Comparison of ENCODE assay signal across 9 cellular contexts in genomic region chr2:96265349-96265839, GRCh38. TPM values are rescaled to one million over a fixed set of nuclear protein-coding genes. Genes with fewer than 3 reads are reported as not detected.
DNase-seq lines count a peak whose midpoint lies in the region; ATAC-seq and TF ChIP-seq lines count a peak whose summit lies in the region.
"Had no signal": no experiment of that assay in that cellular context is flagged by ENCODE, and none has a peak within 500 bp of the region (broad histone marks: within the 10 kb centered on the region; RNA-seq: fewer than 3 reads in every experiment).

No MANE protein-coding gene starts in this region.

- H3K9me3 ChIP-seq in HUES6 (ENCODE audit: control insufficient read depth, insufficient read depth, low read depth, low read length) (no peaks in the 10 kb centered on the region), esophagus squamous epithelium (no peaks in the 10 kb centered on the region)

- DNase-seq in CD14-positive monocyte (ENCODE audit: low spot score) (peak; percentile 59), activated T-cell treated with anti-CD3 and anti-CD28 coated beads for 24 hours (ENCODE audit: low read depth) (peak; percentile 23), esophagus squamous epithelium (lab: John Stamatoyannopoulos, UW) (no peak), NCI-H1436 treated with DMSO at 0.1 percent for 48 hours (lab: John Stamatoyannopoulos, UW) (no peak)
- DNase-seq in natural killer cell treated with Interleukin-12 subunit alpha and Interleukin-12 subunit beta and Interleukin-15 and Interleukin-18, amount 100 ng/mL, for 72 hours (ENCODE audit: low spot score): peak; percentile 70

- intact Hi-C loops in CD14-positive monocyte (cut with micrococcal nuclease): loop anchor here (2.0 to 10.0 kb wide), 6 partner anchors 25 to 271 kb away; partner anchors contain the start of genes ANKRD36C (in 1 of the 2), DUSP2 (in 1 of the 2), SNRNP200 (in 1 of the 2) and STARD7 (in 1 of the 2)
- intact Hi-C loops in esophagus squamous epithelium (cut with DNase I): no loop called here

- ATAC-seq in GM21360 (IDR thresholded peaks at IDR 0.05; ENCODE audit: unreplicated experiment): peak; percentile 4
- peak; percentile 20 to 21 for ATAC-seq in natural killer cell treated with Interleukin-12 subunit alpha and Interleukin-12 subunit beta and Interleukin-15 and Interleukin-18, amount 100 ng/mL, for 72 hours
- no peak for ATAC-seq in HG03521 (IDR thresholded peaks at IDR 0.05; ENCODE audit: unreplicated experiment)

- peaks cover 37% of the 10 kb centered on the region for H3K36me3 ChIP-seq in HUES6 (ENCODE audit: control insufficient read depth, insufficient read depth, low read length)
- H3K36me3 ChIP-seq in esophagus squamous epithelium: peaks cover 4 to 54% (median 23%) of the 10 kb centered on the region in 3 donors

- H3K4me1 ChIP-seq in HUES6 (ENCODE audit: control insufficient read depth, insufficient read depth, low read length) (peaks cover 22% of the 10 kb centered on the region), esophagus squamous epithelium (peaks cover 26 to 63% (median 47%) of the 10 kb centered on the region in 3 donors)

- H3K9ac ChIP-seq in HUES6 (ENCODE audit: low read length): peak overlapping the region; percentile 84

- no peaks in the 10 kb centered on the region for H3K9me3 Mint-ChIP-seq in CD14-positive monocyte
- H3K9me3 Mint-ChIP-seq in natural killer cell treated with Interleukin-12 subunit alpha and Interleukin-12 subunit beta and Interleukin-15 and Interleukin-18, amount 100 ng/mL, for 72 hours: no peaks in the 10 kb centered on the region

- no peak for TF ChIP-seq POLR2A in esophagus squamous epithelium (IDR thresholded peaks at IDR 0.05)

- no peaks in the 10 kb centered on the region for H3K27me3 ChIP-seq in HUES6 (ENCODE audit: control insufficient read depth, insufficient read depth, low read length)
- no peaks in the 10 kb centered on the region for H3K27me3 ChIP-seq in esophagus squamous epithelium

- peaks cover 50% of the 10 kb centered on the region for H3K4me1 Mint-ChIP-seq in CD14-positive monocyte
- peaks cover 47 to 49% of the 10 kb centered on the region in 2 donors for H3K4me1 Mint-ChIP-seq in natural killer cell treated with Interleukin-12 subunit alpha and Interleukin-12 subunit beta and Interleukin-15 and Interleukin-18, amount 100 ng/mL, for 72 hours (ENCODE audit: low read depth in 2 of 2)

- 0 to 1% methylated on average over 1 to 26 of the region's 49 CpGs for WGBS in esophagus squamous epithelium, 2 donors

- peak overlapping the region; percentile 90 to 99 for H3K4me3 Mint-ChIP-seq in CD14-positive monocyte
- peak overlapping the region; percentile 98 for H3K4me3 Mint-ChIP-seq in natural killer cell treated with Interleukin-12 subunit alpha and Interleukin-12 subunit beta and Interleukin-15 and Interleukin-18, amount 100 ng/mL, for 72 hours

- TF ChIP-seq CTCF in CD14-positive monocyte (IDR thresholded peaks at IDR 0.05) (no peak), esophagus squamous epithelium (IDR thresholded peaks at IDR 0.05) (no peak)

- peaks cover 0 to 3% (median 0%) of the 10 kb centered on the region in 3 donors for H3K27me3 Mint-ChIP-seq in CD14-positive monocyte (ENCODE audit: low read depth in 3 of 3)
- no peaks in the 10 kb centered on the region for H3K27me3 Mint-ChIP-seq in natural killer cell treated with Interleukin-12 subunit alpha and Interleukin-12 subunit beta and Interleukin-15 and Interleukin-18, amount 100 ng/mL, for 72 hours

- H3K27ac Mint-ChIP-seq in CD14-positive monocyte: peak overlapping the region; percentile 85 to 98 (median 93)
- peak overlapping the region in 1 of 2 donors; percentile 88 for H3K27ac Mint-ChIP-seq in natural killer cell treated with Interleukin-12 subunit alpha and Interleukin-12 subunit beta and Interleukin-15 and Interleukin-18, amount 100 ng/mL, for 72 hours

- H3K27ac ChIP-seq in HUES6 (ENCODE audit: low read depth, low read length) (peak overlapping the region; percentile 56; the same call in 1 of the 2 replicates), esophagus squamous epithelium (peak overlapping the region; percentile 92 to 98 (median 98))

- H3K36me3 Mint-ChIP-seq in CD14-positive monocyte: peaks cover 60 to 75% of the 10 kb centered on the region in 2 donors
- H3K36me3 Mint-ChIP-seq in natural killer cell treated with Interleukin-12 subunit alpha and Interleukin-12 subunit beta and Interleukin-15 and Interleukin-18, amount 100 ng/mL, for 72 hours: peaks cover 25% of the 10 kb centered on the region

- peak overlapping the region; percentile 82 for H3K4me3 ChIP-seq in HUES6 (ENCODE audit: low read depth, low read length)
- peak overlapping the region; percentile 92 to 99 (median 96) for H3K4me3 ChIP-seq in esophagus squamous epithelium

RNA-seq across cellular contexts. Expression of gene TMEM127, which starts 0.4 kb away (rescaled TPM):
- polyA plus RNA-seq in CD14-positive monocyte: 100 to 1,000 TPM in 1 of 2 donors, 10 to 100 TPM in 1; 72.3 to 107 TPM
- 10 to 100 TPM; 26.0 to 45.9 (median 30.5) TPM for total RNA-seq in esophagus squamous epithelium
- 10 to 100 TPM; 41.4 to 49.4 TPM for total RNA-seq in natural killer cell treated with Interleukin-12 subunit alpha and Interleukin-12 subunit beta and Interleukin-15 and Interleukin-18, amount 100 ng/mL, for 72 hours

RNA-seq across cellular contexts. Expression of gene CIAO1, which starts 0.6 kb away (rescaled TPM):
- 10 to 100 TPM; 89.4 to 93.8 TPM for polyA plus RNA-seq in CD14-positive monocyte
- total RNA-seq in esophagus squamous epithelium: 100 to 1,000 TPM in 1 of 4 donors, 10 to 100 TPM in 3; 60.6 to 128 (median 80.1) TPM
- total RNA-seq in natural killer cell treated with Interleukin-12 subunit alpha and Interleukin-12 subunit beta and Interleukin-15 and Interleukin-18, amount 100 ng/mL, for 72 hours: 100 to 1,000 TPM in 1 of 2 donors, 10 to 100 TPM in 1; 98.0 to 108 TPM

RNA-seq across cellular contexts. Expression of gene SNRNP200, which starts 40.0 kb away (rescaled TPM):
- 10 to 100 TPM; 27.2 to 36.1 TPM for polyA plus RNA-seq in CD14-positive monocyte
- 10 to 100 TPM; 55.3 to 90.0 (median 68.6) TPM for total RNA-seq in esophagus squamous epithelium
- 100 to 1,000 TPM; 166 to 201 TPM for total RNA-seq in natural killer cell treated with Interleukin-12 subunit alpha and Interleukin-12 subunit beta and Interleukin-15 and Interleukin-18, amount 100 ng/mL, for 72 hours

RNA-seq across cellular contexts. Expression of gene STARD7, which starts 56.8 kb away (rescaled TPM):
- 100 to 1,000 TPM; 172 to 179 TPM for polyA plus RNA-seq in CD14-positive monocyte
- total RNA-seq in esophagus squamous epithelium: 100 to 1,000 TPM in 3 of 4 donors, 10 to 100 TPM in 1; 84.2 to 137 (median 111) TPM
- total RNA-seq in natural killer cell treated with Interleukin-12 subunit alpha and Interleukin-12 subunit beta and Interleukin-15 and Interleukin-18, amount 100 ng/mL, for 72 hours: 100 to 1,000 TPM; 153 to 206 TPM

RNA-seq across cellular contexts. Expression of gene ITPRIPL1, which starts 59.7 kb away (rescaled TPM):
- polyA plus RNA-seq in CD14-positive monocyte: under 1 TPM; 0.18 to 0.50 TPM
- 1 to 10 TPM; 1.8 to 4.1 (median 2.5) TPM for total RNA-seq in esophagus squamous epithelium
- 10 to 100 TPM; 48.2 to 62.2 TPM for total RNA-seq in natural killer cell treated with Interleukin-12 subunit alpha and Interleukin-12 subunit beta and Interleukin-15 and Interleukin-18, amount 100 ng/mL, for 72 hours
- total RNA-seq: NCI-H460 had no signal

Comparison
In these comparisons a context has a peak if more than half of its experiments do, and no peak if none do; other contexts are left out.
1. DNase-seq: peak in CD14-positive monocyte (single experiment), activated T-cell treated with anti-CD3 and anti-CD28 coated beads for 24 hours (single experiment) and natural killer cell treated with Interleukin-12 subunit alpha and Interleukin-12 subunit beta and Interleukin-15 and Interleukin-18, amount 100 ng/mL, for 72 hours (single experiment); none in esophagus squamous epithelium (single experiment) and NCI-H1436 treated with DMSO at 0.1 percent for 48 hours (single experiment).